ENCODE assay signal across 24 cellular contexts in the genomic region with DNA sequence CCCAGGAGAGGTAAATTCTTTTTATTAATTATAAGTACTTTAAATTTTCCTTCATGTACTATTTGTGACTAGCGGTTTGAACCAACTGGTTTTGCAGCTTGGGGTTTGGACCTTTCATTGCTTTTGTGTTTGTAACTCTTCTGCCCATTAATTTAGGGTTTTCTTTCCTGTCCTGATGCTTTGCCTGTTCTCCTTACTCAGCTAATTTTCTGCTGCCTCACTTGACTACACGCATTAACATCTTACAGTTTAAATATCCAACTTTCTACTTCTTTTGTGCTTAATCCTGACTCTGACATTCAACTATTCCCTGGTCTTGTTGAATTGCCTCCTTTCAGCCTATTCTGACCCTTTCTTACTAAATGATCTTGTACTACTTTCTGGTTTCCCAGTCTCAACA.
"Had no signal": no experiment of that assay in that cellular context is flagged by ENCODE, and none has a peak within 500 bp of the region (broad histone marks: within the 10 kb centered on the region; RNA-seq: fewer than 3 reads in every experiment).

No MANE protein-coding gene starts in this region.

- FAIRE-seq: colon, islet of Langerhans, urothelium cell line had no signal

- H3K9me3 ChIP-seq: gastrocnemius medialis, left lung, prostate gland, right atrium auricular region, sigmoid colon, spleen, thoracic aorta, tibial nerve, upper lobe of left lung had no signal

- H3K36me3 ChIP-seq: gastrocnemius medialis, left lung, prostate gland, right atrium auricular region, sigmoid colon, spleen, thoracic aorta, tibial nerve, upper lobe of left lung had no signal

- H3K27me3 ChIP-seq: gastrocnemius medialis, left lung, right atrium auricular region, sigmoid colon, spleen, tibial nerve, upper lobe of left lung had no signal

- DNase-seq: effector CD8-positive, alpha-beta T cell; endodermal cell; foreskin fibroblast; gastrocnemius medialis; head of caudate nucleus; left cardiac atrium; left lung; naive thymus-derived CD8-positive, alpha-beta T cell; nephron progenitor cell; nucleus accumbens; sigmoid colon; spleen; stimulated activated CD4-positive, alpha-beta T cell treated with anti-CD3 and anti-CD28 coated beads, Interleukin-4, amount 100 ng/mL, for 4 hours; stimulated activated naive B cell treated with anti-CD40 and anti-IgM and Interleukin-4, amounts not matched to agents 10 μg/mL and 1 μg/mL and 100 μg/mL, for 72 hours; upper lobe of left lung had no signal

- H3K4me1 ChIP-seq: prostate gland, right atrium auricular region, sigmoid colon had no signal

- H3K4me3 ChIP-seq: gastrocnemius medialis, left lung, prostate gland, right atrium auricular region, sigmoid colon, spleen, thoracic aorta, tibial nerve, upper lobe of left lung had no signal

- ATAC-seq: esophagus mucosa; gastrocnemius medialis; left cardiac atrium; left lung; naive thymus-derived CD8-positive, alpha-beta T cell; stimulated activated naive B cell treated with anti-CD40 and anti-IgM and Interleukin-4, amounts not matched to agents 10 μg/mL and 1 μg/mL and 100 μg/mL, for 72 hours had no signal

- H3K27ac ChIP-seq: epithelial cell of prostate, gastrocnemius medialis, prostate gland, right atrium auricular region, sigmoid colon, thoracic aorta, tibial nerve had no signal
